Comparison of ENCODE assay signal across 1 cellular context in the genomic region with DNA sequence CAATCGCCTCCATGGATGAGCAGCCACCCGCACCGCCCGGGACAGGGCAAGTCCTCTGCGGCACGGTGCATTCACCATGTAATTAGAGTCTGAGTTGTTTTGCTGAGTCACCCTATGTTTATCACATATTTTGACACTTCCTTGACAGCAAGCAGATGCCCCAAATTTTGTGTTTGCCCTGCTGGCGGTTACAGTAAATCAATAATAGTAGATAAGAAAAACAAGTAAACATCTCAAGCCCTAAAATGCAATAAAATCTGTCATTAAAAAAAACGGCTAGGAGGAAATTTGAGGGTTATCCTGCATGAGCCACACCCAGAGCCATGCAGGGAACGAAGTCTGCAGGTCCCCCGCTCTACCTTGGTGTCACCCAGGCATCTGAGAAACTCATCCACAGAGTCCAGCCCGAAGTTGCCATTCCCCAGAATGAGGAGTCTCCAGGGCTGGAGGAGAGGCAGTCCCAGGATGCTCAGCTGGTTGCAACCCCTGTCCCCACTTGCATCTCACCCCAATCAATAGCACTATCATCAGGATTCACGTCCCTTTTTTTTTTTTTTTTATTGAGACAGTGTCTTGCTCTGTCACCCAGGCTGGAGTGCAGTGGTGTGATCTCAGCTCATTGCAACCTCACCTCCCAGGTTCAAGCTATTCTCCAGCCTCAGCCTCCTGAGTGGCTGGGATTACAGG.
TF ChIP-seq lines count a peak whose summit lies in the region.

No MANE protein-coding gene starts in this region.

TF ChIP-seq in HepG2, 621 proteins besides CTCF, POLR2A, EP300 and RAD21 (continued from another document):
- TF ChIP-seq, protein P1, sequence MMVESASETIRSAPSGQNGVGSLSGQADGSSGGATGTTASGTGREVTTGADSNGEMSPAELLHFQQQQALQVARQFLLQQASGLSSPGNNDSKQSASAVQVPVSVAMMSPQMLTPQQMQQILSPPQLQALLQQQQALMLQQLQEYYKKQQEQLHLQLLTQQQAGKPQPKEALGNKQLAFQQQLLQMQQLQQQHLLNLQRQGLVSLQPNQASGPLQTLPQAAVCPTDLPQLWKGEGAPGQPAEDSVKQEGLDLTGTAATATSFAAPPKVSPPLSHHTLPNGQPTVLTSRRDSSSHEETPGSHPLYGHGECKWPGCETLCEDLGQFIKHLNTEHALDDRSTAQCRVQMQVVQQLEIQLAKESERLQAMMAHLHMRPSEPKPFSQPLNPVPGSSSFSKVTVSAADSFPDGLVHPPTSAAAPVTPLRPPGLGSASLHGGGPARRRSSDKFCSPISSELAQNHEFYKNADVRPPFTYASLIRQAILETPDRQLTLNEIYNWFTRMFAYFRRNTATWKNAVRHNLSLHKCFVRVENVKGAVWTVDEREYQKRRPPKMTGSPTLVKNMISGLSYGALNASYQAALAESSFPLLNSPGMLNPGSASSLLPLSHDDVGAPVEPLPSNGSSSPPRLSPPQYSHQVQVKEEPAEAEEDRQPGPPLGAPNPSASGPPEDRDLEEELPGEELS (CRISPR knock-in tag; IDR thresholded peaks at IDR 0.05) = peak; percentile 55; the same call in 1 of the 2 replicates
- TF ChIP-seq MEIS2 (CRISPR knock-in tag; IDR thresholded peaks at IDR 0.05) = 0 out of 2 replicates have a peak, but pooled peaks have one; percentile 31
- TF ChIP-seq, protein P2, sequence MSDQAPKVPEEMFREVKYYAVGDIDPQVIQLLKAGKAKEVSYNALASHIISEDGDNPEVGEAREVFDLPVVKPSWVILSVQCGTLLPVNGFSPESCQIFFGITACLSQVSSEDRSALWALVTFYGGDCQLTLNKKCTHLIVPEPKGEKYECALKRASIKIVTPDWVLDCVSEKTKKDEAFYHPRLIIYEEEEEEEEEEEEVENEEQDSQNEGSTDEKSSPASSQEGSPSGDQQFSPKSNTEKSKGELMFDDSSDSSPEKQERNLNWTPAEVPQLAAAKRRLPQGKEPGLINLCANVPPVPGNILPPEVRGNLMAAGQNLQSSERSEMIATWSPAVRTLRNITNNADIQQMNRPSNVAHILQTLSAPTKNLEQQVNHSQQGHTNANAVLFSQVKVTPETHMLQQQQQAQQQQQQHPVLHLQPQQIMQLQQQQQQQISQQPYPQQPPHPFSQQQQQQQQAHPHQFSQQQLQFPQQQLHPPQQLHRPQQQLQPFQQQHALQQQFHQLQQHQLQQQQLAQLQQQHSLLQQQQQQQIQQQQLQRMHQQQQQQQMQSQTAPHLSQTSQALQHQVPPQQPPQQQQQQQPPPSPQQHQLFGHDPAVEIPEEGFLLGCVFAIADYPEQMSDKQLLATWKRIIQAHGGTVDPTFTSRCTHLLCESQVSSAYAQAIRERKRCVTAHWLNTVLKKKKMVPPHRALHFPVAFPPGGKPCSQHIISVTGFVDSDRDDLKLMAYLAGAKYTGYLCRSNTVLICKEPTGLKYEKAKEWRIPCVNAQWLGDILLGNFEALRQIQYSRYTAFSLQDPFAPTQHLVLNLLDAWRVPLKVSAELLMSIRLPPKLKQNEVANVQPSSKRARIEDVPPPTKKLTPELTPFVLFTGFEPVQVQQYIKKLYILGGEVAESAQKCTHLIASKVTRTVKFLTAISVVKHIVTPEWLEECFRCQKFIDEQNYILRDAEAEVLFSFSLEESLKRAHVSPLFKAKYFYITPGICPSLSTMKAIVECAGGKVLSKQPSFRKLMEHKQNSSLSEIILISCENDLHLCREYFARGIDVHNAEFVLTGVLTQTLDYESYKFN (CRISPR knock-in tag; conservative IDR thresholded peaks at IDR 0.05) = peak; percentile 39; the same call in 1 of the 2 replicates
- peak; percentile 70; the same call in 1 of the 2 replicates for TF ChIP-seq MEIS1 (CRISPR knock-in tag; IDR thresholded peaks at IDR 0.05; ENCODE audit: borderline replicate concordance)
